ENCODE assay signal across 8 cellular contexts in genomic region chrX:149939271-149940014, GRCh38. TPM values are rescaled to one million over a fixed set of nuclear protein-coding genes. Genes with fewer than 3 reads are reported as not detected.
DNase-seq lines count a peak whose midpoint lies in the region; ATAC-seq, FAIRE-seq and TF ChIP-seq lines count a peak whose summit lies in the region.

No MANE protein-coding gene starts in this region.

- H3K4me1 Mint-ChIP-seq in activated B cell treated with CpG ODN at 0.5 μM for 24 hours: peaks cover 10% of the 10 kb centered on the region

- H3K9me3 Mint-ChIP-seq in activated B cell treated with CpG ODN at 0.5 μM for 24 hours: no peaks in the 10 kb centered on the region

- no peak for FAIRE-seq in bronchial epithelial cell (lab: Jason Lieb, UNC)

- peaks cover 4% of the 10 kb centered on the region for H3K36me3 Mint-ChIP-seq in activated B cell treated with CpG ODN at 0.5 μM for 24 hours (ENCODE audit: low read depth)

- intact Hi-C loops in activated B cell treated with CpG ODN at 0.5 μM for 24 hours (cut with micrococcal nuclease): loop anchor here (2.0 to 10.0 kb wide), 8 partner anchors 307 to 1458 kb away; partner anchors contain the start of genes CD99L2, HMGB3, MAMLD1 and MTM1

- POLR2A ChIA-PET in activated B cell treated with CpG ODN at 0.5 μM for 24 hours (lab: Charles Lee): interaction anchor here (0.6 to 3.2 kb wide), 13 partner anchors 144 to 1457 kb away, joined by 3 to 68 read pairs (median 8); partner anchors contain the start of genes EOLA1, IDS, MTM1 and MTMR1

- H3K4me3 ChIP-seq in GM12864 (ENCODE audit: low read depth, low read length): peak overlapping the region; percentile 63
- peak overlapping the region; percentile 50 for H3K4me3 ChIP-seq in bronchial epithelial cell (ENCODE audit: low read depth, low read length)

- ATAC-seq in HG03064 (IDR thresholded peaks at IDR 0.05; ENCODE audit: low read depth, unreplicated experiment): peak; percentile 13
- ATAC-seq in activated B cell treated with CpG ODN at 0.5 μM for 24 hours (ENCODE audit: low read depth): peak; percentile 35
- no peak for ATAC-seq in GM18519 (IDR thresholded peaks at IDR 0.05; ENCODE audit: low FRiP score, unreplicated experiment)

- H3K4me3 Mint-ChIP-seq in activated B cell treated with CpG ODN at 0.5 μM for 24 hours: peak overlapping the region; percentile 88

- no peak for TF ChIP-seq CTCF in GM12864 (IDR thresholded peaks at IDR 0.05; ENCODE audit: low read depth, low read length, missing control alignments)
- TF ChIP-seq CTCF in activated B cell treated with CpG ODN at 0.5 μM for 24 hours (IDR thresholded peaks at IDR 0.05): no peak
- TF ChIP-seq CTCF in bronchial epithelial cell (IDR thresholded peaks at IDR 0.05; ENCODE audit: insufficient read depth, low read length, severe bottlenecking): no peak

- H3K36me3 ChIP-seq in bronchial epithelial cell (ENCODE audit: control insufficient read depth, insufficient read depth, low read length): peaks cover 3% of the 10 kb centered on the region

- peak overlapping the region; percentile 91 for H3K27ac Mint-ChIP-seq in activated B cell treated with CpG ODN at 0.5 μM for 24 hours

- H3K27me3 Mint-ChIP-seq in activated B cell treated with CpG ODN at 0.5 μM for 24 hours: no peaks in the 10 kb centered on the region

- DNase-seq in GM12864 (ENCODE audit: low read depth) (no peak), NCI-H2227 treated with DMSO at 0.1 percent for 48 hours (lab: John Stamatoyannopoulos, UW) (peak; percentile 79), activated B cell treated with CpG ODN at 0.5 μM for 24 hours (peak; percentile 77), bronchial epithelial cell (ENCODE audit: low read depth) (peak; percentile 69), iris pigment epithelial cell (ENCODE audit: low read depth) (peak; percentile 90), smooth muscle cell of the brain vasculature (ENCODE audit: low read depth, low spot score) (peak; percentile 74)

- CTCF ChIA-PET in activated B cell treated with CpG ODN at 0.5 μM for 24 hours (lab: Charles Lee): interaction anchor here (0.9 kb wide), 1 partner anchor 761 kb away, joined by 3 read pairs; no protein-coding TSS in a partner anchor

- no peaks in the 10 kb centered on the region for H3K27me3 ChIP-seq in bronchial epithelial cell (ENCODE audit: control insufficient read depth, insufficient read depth, low read length)

RNA-seq across cellular contexts. Expression of gene EOLA2, which starts 1.2 kb away (rescaled TPM):
- 37.5 and 38.4 TPM in 2 replicates for total RNA-seq in activated B cell treated with CpG ODN at 0.5 μM for 24 hours
- 21.9 and 38.0 TPM in 2 replicates for total RNA-seq in bronchial epithelial cell

RNA-seq across cellular contexts. Expression of gene HSFX4, which starts 10.1 kb away (rescaled TPM):
- not detected in 2 replicates for total RNA-seq in activated B cell treated with CpG ODN at 0.5 μM for 24 hours
- total RNA-seq in bronchial epithelial cell: not detected in 2 replicates

RNA-seq across cellular contexts. Expression of gene MAGEA8, which starts 58.5 kb away (rescaled TPM):
- total RNA-seq in activated B cell treated with CpG ODN at 0.5 μM for 24 hours (not detected in 2 replicates), bronchial epithelial cell (not detected in 2 replicates)
